1 cellular context compared by ENCODE assay signal in genomic region chr5:172903790-172904189, GRCh38.
TF ChIP-seq lines count a peak whose summit lies in the region.

No MANE protein-coding gene starts in this region.

TF ChIP-seq in HEK293, 187 proteins besides CTCF, POLR2A, EP300 and RAD21 (continued from another document and continues in another):
- TF ChIP-seq ZNF341 (tag by site-specific recombination; IDR thresholded peaks at IDR 0.05; ENCODE audit: low read depth) (no peak), ZNF398 (tag by site-specific recombination; IDR thresholded peaks at IDR 0.05) (peak; percentile 99), KLF7 (tag by site-specific recombination; IDR thresholded peaks at IDR 0.05; ENCODE audit: borderline replicate concordance) (peak; percentile 89; the same call in 1 of the 2 replicates), ZNF701 (tag by site-specific recombination; IDR thresholded peaks at IDR 0.05) (no peak), ZSCAN4 (tag by site-specific recombination; IDR thresholded peaks at IDR 0.05) (peak; percentile 91), ZBTB21 (tag by site-specific recombination; IDR thresholded peaks at IDR 0.05) (peak; percentile 81; the same call in 1 of the 2 replicates), ZNF501 (tag by site-specific recombination; IDR thresholded peaks at IDR 0.05) (peak; percentile 65; the same call in 1 of the 2 replicates), ZNF561 (tag by site-specific recombination; IDR thresholded peaks at IDR 0.05; ENCODE audit: borderline replicate concordance) (no peak; the same call in 1 of the 2 replicates), ZNF473 (tag by site-specific recombination; IDR thresholded peaks at IDR 0.05) (peak; percentile 98), ZBTB17 (tag by site-specific recombination; IDR thresholded peaks at IDR 0.05) (peak; percentile 51), GLI4 (tag by site-specific recombination; IDR thresholded peaks at IDR 0.05) (peak; percentile 95; the same call in 1 of the 2 replicates), ZNF623 (tag by site-specific recombination; IDR thresholded peaks at IDR 0.05) (peak; percentile 50), ZNF664 (tag by site-specific recombination; IDR thresholded peaks at IDR 0.05) (no peak), BCL11B (tag by site-specific recombination; IDR thresholded peaks at IDR 0.05; ENCODE audit: low read depth) (peak; percentile 65; the same call in 1 of the 2 replicates), ZNF311 (tag by site-specific recombination; IDR thresholded peaks at IDR 0.05; ENCODE audit: borderline replicate concordance) (no peak), ZBTB7A (tag by site-specific recombination; IDR thresholded peaks at IDR 0.05; ENCODE audit: low read depth) (peak; percentile 76; the same call in 1 of the 2 replicates), ZNF26 (tag by site-specific recombination; IDR thresholded peaks at IDR 0.05) (peak; percentile 48; the same call in 1 of the 2 replicates), ZXDB (tag by site-specific recombination; IDR thresholded peaks at IDR 0.05) (peak; percentile 94), ZNF747 (tag by site-specific recombination; IDR thresholded peaks at IDR 0.05) (peak; percentile 25; the same call in 1 of the 2 replicates), SP7 (tag by site-specific recombination; IDR thresholded peaks at IDR 0.05) (peak; percentile 93), ZNF558 (tag by site-specific recombination; IDR thresholded peaks at IDR 0.05) (peak; percentile 78), REPIN1 (tag by site-specific recombination; IDR thresholded peaks at IDR 0.05; ENCODE audit: low read depth) (no peak), ZNF843 (tag by site-specific recombination; IDR thresholded peaks at IDR 0.05) (peak; percentile 88), RBAK (tag by site-specific recombination; IDR thresholded peaks at IDR 0.05) (peak; percentile 36; the same call in 1 of the 2 replicates), ZNF169 (tag by site-specific recombination; IDR thresholded peaks at IDR 0.05) (peak; percentile 88), KLF10 (tag by site-specific recombination; IDR thresholded peaks at IDR 0.05) (no peak), ZNF350 (tag by site-specific recombination; IDR thresholded peaks at IDR 0.05) (no peak), ZFP37 (tag by site-specific recombination; IDR thresholded peaks at IDR 0.05) (peak; percentile 84), SCRT2 (tag by site-specific recombination; IDR thresholded peaks at IDR 0.05) (peak; percentile 68), HIC1 (tag by site-specific recombination; IDR thresholded peaks at IDR 0.05) (peak; percentile 95)
- TF ChIP-seq, protein P1, sequence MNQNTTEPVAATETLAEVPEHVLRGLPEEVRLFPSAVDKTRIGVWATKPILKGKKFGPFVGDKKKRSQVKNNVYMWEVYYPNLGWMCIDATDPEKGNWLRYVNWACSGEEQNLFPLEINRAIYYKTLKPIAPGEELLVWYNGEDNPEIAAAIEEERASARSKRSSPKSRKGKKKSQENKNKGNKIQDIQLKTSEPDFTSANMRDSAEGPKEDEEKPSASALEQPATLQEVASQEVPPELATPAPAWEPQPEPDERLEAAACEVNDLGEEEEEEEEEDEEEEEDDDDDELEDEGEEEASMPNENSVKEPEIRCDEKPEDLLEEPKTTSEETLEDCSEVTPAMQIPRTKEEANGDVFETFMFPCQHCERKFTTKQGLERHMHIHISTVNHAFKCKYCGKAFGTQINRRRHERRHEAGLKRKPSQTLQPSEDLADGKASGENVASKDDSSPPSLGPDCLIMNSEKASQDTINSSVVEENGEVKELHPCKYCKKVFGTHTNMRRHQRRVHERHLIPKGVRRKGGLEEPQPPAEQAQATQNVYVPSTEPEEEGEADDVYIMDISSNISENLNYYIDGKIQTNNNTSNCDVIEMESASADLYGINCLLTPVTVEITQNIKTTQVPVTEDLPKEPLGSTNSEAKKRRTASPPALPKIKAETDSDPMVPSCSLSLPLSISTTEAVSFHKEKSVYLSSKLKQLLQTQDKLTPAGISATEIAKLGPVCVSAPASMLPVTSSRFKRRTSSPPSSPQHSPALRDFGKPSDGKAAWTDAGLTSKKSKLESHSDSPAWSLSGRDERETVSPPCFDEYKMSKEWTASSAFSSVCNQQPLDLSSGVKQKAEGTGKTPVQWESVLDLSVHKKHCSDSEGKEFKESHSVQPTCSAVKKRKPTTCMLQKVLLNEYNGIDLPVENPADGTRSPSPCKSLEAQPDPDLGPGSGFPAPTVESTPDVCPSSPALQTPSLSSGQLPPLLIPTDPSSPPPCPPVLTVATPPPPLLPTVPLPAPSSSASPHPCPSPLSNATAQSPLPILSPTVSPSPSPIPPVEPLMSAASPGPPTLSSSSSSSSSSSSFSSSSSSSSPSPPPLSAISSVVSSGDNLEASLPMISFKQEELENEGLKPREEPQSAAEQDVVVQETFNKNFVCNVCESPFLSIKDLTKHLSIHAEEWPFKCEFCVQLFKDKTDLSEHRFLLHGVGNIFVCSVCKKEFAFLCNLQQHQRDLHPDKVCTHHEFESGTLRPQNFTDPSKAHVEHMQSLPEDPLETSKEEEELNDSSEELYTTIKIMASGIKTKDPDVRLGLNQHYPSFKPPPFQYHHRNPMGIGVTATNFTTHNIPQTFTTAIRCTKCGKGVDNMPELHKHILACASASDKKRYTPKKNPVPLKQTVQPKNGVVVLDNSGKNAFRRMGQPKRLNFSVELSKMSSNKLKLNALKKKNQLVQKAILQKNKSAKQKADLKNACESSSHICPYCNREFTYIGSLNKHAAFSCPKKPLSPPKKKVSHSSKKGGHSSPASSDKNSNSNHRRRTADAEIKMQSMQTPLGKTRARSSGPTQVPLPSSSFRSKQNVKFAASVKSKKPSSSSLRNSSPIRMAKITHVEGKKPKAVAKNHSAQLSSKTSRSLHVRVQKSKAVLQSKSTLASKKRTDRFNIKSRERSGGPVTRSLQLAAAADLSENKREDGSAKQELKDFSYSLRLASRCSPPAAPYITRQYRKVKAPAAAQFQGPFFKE (tag by site-specific recombination; IDR thresholded peaks at IDR 0.05; ENCODE audit: borderline replicate concordance), result no peak
- TF ChIP-seq, protein P2, sequence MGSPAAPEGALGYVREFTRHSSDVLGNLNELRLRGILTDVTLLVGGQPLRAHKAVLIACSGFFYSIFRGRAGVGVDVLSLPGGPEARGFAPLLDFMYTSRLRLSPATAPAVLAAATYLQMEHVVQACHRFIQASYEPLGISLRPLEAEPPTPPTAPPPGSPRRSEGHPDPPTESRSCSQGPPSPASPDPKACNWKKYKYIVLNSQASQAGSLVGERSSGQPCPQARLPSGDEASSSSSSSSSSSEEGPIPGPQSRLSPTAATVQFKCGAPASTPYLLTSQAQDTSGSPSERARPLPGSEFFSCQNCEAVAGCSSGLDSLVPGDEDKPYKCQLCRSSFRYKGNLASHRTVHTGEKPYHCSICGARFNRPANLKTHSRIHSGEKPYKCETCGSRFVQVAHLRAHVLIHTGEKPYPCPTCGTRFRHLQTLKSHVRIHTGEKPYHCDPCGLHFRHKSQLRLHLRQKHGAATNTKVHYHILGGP (tag by site-specific recombination; IDR thresholded peaks at IDR 0.05), result peak; percentile 72
- TF ChIP-seq, protein P3, sequence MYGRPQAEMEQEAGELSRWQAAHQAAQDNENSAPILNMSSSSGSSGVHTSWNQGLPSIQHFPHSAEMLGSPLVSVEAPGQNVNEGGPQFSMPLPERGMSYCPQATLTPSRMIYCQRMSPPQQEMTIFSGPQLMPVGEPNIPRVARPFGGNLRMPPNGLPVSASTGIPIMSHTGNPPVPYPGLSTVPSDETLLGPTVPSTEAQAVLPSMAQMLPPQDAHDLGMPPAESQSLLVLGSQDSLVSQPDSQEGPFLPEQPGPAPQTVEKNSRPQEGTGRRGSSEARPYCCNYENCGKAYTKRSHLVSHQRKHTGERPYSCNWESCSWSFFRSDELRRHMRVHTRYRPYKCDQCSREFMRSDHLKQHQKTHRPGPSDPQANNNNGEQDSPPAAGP (tag by site-specific recombination; IDR thresholded peaks at IDR 0.05), result peak; percentile 86
- TF ChIP-seq, protein P4, sequence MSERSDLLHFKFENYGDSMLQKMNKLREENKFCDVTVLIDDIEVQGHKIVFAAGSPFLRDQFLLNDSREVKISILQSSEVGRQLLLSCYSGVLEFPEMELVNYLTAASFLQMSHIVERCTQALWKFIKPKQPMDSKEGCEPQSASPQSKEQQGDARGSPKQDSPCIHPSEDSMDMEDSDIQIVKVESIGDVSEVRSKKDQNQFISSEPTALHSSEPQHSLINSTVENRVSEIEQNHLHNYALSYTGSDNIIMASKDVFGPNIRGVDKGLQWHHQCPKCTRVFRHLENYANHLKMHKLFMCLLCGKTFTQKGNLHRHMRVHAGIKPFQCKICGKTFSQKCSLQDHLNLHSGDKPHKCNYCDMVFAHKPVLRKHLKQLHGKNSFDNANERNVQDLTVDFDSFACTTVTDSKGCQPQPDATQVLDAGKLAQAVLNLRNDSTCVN (tag by site-specific recombination; optimal IDR thresholded peaks at IDR 0.05), result peak; percentile 29
- TF ChIP-seq, protein P5, sequence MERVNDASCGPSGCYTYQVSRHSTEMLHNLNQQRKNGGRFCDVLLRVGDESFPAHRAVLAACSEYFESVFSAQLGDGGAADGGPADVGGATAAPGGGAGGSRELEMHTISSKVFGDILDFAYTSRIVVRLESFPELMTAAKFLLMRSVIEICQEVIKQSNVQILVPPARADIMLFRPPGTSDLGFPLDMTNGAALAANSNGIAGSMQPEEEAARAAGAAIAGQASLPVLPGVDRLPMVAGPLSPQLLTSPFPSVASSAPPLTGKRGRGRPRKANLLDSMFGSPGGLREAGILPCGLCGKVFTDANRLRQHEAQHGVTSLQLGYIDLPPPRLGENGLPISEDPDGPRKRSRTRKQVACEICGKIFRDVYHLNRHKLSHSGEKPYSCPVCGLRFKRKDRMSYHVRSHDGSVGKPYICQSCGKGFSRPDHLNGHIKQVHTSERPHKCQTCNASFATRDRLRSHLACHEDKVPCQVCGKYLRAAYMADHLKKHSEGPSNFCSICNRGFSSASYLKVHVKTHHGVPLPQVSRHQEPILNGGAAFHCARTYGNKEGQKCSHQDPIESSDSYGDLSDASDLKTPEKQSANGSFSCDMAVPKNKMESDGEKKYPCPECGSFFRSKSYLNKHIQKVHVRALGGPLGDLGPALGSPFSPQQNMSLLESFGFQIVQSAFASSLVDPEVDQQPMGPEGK (tag by site-specific recombination; IDR thresholded peaks at IDR 0.05), result peak; percentile 89
